ENCODE assay signal across 18 cellular contexts in the genomic region with DNA sequence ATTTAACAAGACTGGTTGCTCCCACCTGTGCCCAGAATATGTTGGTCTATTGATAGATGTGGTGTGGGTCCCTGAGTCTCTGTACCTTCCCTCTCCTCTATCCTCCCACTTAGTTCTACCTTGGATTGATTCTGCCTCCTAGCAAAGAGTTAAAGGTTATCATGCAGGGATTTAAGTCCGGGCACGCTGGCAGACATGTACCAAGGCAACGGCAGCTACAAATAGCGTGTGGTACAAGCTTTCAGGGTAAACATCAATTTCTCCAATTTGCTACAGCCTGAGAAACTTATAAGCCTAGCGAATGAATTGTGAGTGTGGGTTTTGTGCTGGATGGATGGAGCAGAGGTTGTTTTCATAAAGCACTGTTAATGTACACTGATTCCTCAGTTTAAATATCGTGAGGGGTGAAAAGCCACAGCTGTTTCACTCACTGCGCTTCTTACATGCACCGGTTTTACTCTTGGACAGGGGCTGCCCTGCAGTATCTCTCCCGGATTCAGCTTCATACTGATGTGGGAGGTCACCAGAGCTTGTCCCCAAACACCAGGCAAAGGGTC.
DNase-seq lines count a peak whose midpoint lies in the region; FAIRE-seq and TF ChIP-seq lines count a peak whose summit lies in the region.
"Had no signal": no experiment of that assay in that cellular context is flagged by ENCODE, and none has a peak within 500 bp of the region (broad histone marks: within the 10 kb centered on the region; RNA-seq: fewer than 3 reads in every experiment).

No MANE protein-coding gene starts in this region.

- no peak for TF ChIP-seq CTCF in retinal pigment epithelial cell (conservative IDR thresholded peaks at IDR 0.05; ENCODE audit: low read depth, low read length)

- H3K4me3 ChIP-seq in retinal pigment epithelial cell (ENCODE audit: low read length) = no peak overlapping the region

- peak; percentile 69 for FAIRE-seq in islet of Langerhans (lab: Jason Lieb, UNC)

- in situ Hi-C loops in KBM-7 (cut with MboI; ENCODE audit: low pct_unique_long_range_greater_than_20kb, low sequenced_read_pairs) = no loop called here

- DNase-seq in NCI-H1417 (lab: John Stamatoyannopoulos, UW) (peak in 2 of 3 experiments; percentile 42 to 68), NCI-H1417 treated with DMSO at 0.1 percent for 48 hours (lab: John Stamatoyannopoulos, UW) (no peak), NCI-H2227 (lab: John Stamatoyannopoulos, UW; ENCODE audit: unreplicated experiment) (peak; percentile 31), retinal pigment epithelial cell (ENCODE audit: low read depth) (peak; percentile 41), KBM-7 (no peak), UCSD-AML1 (lab: John Stamatoyannopoulos, UW; ENCODE audit: unreplicated experiment) (no peak)
- DNase-seq in activated T-cell treated with anti-CD3 and anti-CD28 coated beads, Interleukin-2, amount 50 U/mL, for 48 hours = no peak
- DNase-seq: CD4-positive, CD25-positive, alpha-beta regulatory T cell; GF-D8; H9; MM.1S; NCI-H1105; NCI-H187 treated with DMSO at 0.1 percent for 48 hours; NCI-H2171 treated with DMSO at 0.1 percent for 48 hours; OCI-M1; SHP77 treated with DMSO at 0.1 percent for 48 hours; SK-N-SH had no signal

Comparison
In these comparisons a context has a peak if more than half of its experiments do, and no peak if none do; other contexts are left out.
1. DNase-seq: peak in NCI-H1417 (2 of 3), NCI-H2227 (single experiment) and retinal pigment epithelial cell (single experiment); none in NCI-H1417 treated with DMSO at 0.1 percent for 48 hours (single experiment), KBM-7 (single experiment), activated T-cell treated with anti-CD3 and anti-CD28 coated beads, Interleukin-2, amount 50 U/mL, for 48 hours (0 of 2) and UCSD-AML1 (single experiment).